ENCODE assay signal across 13 cellular contexts in genomic region chr4:101393256-101393655, GRCh38.
DNase-seq lines count a peak whose midpoint lies in the region; ATAC-seq lines count a peak whose summit lies in the region.
"Had no signal": no experiment of that assay in that cellular context is flagged by ENCODE, and none has a peak within 500 bp of the region (broad histone marks: within the 10 kb centered on the region; RNA-seq: fewer than 3 reads in every experiment).

No MANE protein-coding gene starts in this region.

- peak; percentile 11 for DNase-seq in GM04503 (ENCODE audit: low read depth)
- peak; percentile 49 for DNase-seq in NCI-H2196 treated with DMSO at 0.1 percent for 48 hours (lab: John Stamatoyannopoulos, UW; ENCODE audit: unreplicated experiment)
- DNase-seq in epithelial cell of prostate (ENCODE audit: low read depth, low spot score): peak; percentile 43
- peak; percentile 19 for DNase-seq in non-pigmented ciliary epithelial cell (ENCODE audit: low read depth)
- no peak for DNase-seq in NCI-H510A (lab: John Stamatoyannopoulos, UW)
- DNase-seq in activated CD4-positive, CD25-positive, alpha-beta regulatory T cell (lab: John Stamatoyannopoulos, UW): no peak
- no peak for DNase-seq in T1000 (lab: John Stamatoyannopoulos, UW)
- DNase-seq: activated CD8-positive, alpha-beta memory T cell treated with anti-CD3 and anti-CD28 coated beads, Interleukin-2, amount 50 U/mL, for 48 hours; gastrocnemius medialis; MV-4-11; NK-92 treated with Interleukin-12 subunit alpha and Interleukin-12 subunit beta, amount 100 ng/mL, for 24 hours; upper lobe of left lung had no signal

- ATAC-seq in HG02642 (IDR thresholded peaks at IDR 0.05; ENCODE audit: poor library complexity, unreplicated experiment): no peak
- ATAC-seq: gastrocnemius medialis had no signal

- no peak overlapping the region for H3K27ac ChIP-seq in epithelial cell of prostate
- H3K27ac ChIP-seq: gastrocnemius medialis, upper lobe of left lung had no signal

Comparison
In these comparisons a context has a peak if more than half of its experiments do, and no peak if none do; other contexts are left out.
1. DNase-seq: peak in GM04503 (single experiment), NCI-H2196 treated with DMSO at 0.1 percent for 48 hours (single experiment), epithelial cell of prostate (single experiment) and non-pigmented ciliary epithelial cell (single experiment); none in NCI-H510A (single experiment), activated CD4-positive, CD25-positive, alpha-beta regulatory T cell (0 of 4) and T1000 (single experiment).